8 cellular contexts compared by ENCODE assay signal in the genomic region with DNA sequence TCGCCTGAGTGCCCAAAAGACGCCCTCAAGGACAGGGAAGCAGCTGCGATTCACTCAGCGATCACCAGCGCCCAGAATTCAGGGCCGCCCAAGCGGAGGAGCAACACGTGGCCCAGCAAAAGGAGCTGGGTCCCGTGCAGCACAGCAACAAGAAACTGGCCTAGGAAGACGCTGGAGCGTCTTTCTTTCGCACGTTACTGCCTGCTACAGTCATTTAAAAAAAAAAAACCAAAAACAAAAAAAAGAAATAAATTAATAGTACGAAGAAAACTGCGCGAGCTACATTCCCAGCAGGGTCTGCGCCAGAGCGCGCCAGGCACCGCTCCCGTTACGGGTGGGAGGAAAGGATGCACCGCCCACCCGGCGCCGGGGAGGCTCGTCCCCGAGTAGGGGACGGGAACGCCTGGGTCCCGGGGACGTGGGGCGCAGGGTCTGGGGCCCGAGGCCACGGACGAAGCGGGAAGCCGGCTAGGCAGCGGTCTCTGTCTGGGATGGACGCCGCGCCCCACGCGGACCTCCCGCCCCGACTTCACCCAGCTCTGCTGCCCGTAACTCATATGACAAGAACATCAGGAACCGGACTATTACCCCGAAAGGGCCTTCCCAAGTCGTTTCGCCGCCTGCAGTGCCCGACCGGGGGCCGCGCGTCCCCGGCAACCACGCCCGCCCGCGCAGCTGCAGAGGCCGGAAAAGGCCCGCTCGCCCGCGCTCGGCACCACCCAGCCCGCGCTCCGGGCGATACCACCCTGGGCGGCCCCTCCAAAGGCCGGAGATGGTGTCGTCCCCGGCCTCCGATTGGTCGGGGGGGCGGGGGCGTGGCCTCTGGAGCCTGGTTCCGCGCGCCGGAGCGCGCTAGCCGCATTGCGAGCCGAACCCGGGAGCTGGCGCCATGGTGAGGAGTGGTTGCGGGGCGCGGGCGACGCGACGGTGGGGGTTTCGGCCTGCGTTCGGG. TPM values are rescaled to one million over a fixed set of nuclear protein-coding genes. Genes with fewer than 3 reads are reported as not detected.
A peak's percentile ranks its signal among the peaks of the same experiment; 100 is the strongest.
DNase-seq lines count a peak whose midpoint lies in the region; ATAC-seq, FAIRE-seq and TF ChIP-seq lines count a peak whose summit lies in the region.

A gene with protein sequence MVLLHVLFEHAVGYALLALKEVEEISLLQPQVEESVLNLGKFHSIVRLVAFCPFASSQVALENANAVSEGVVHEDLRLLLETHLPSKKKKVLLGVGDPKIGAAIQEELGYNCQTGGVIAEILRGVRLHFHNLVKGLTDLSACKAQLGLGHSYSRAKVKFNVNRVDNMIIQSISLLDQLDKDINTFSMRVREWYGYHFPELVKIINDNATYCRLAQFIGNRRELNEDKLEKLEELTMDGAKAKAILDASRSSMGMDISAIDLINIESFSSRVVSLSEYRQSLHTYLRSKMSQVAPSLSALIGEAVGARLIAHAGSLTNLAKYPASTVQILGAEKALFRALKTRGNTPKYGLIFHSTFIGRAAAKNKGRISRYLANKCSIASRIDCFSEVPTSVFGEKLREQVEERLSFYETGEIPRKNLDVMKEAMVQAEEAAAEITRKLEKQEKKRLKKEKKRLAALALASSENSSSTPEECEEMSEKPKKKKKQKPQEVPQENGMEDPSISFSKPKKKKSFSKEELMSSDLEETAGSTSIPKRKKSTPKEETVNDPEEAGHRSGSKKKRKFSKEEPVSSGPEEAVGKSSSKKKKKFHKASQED (plus strand): TSS at position 861 of the 952 bp plus-strand sequence. CDS start 29 bp downstream, at position 890.

- H3K4me1 ChIP-seq in heart right ventricle (peaks cover 3 to 33% (median 25%) of the 10 kb centered on the region in 9 donors), upper lobe of right lung (peaks cover 19% of the 10 kb centered on the region)

- peak; percentile 83 for DNase-seq in GM12892 (ENCODE audit: insufficient read length)
- DNase-seq in NCI-H1694 (lab: John Stamatoyannopoulos, UW), result peak; percentile 66
- peak; percentile 79 for DNase-seq in amniotic epithelial cell (ENCODE audit: low read depth)
- peak; percentile 91 to 95 for DNase-seq in heart right ventricle
- DNase-seq in progenitor cell of endocrine pancreas (ENCODE audit: low spot score, unreplicated experiment), result peak; percentile 96
- peak; percentile 95 for DNase-seq in upper lobe of right lung

- H3K4me3 ChIP-seq in heart right ventricle (peak within 1 kb of the TSS; percentile 69 to 98 (median 93)), upper lobe of right lung (peak within 1 kb of the TSS; percentile 97)

- H3K4me1 Mint-ChIP-seq in progenitor cell of endocrine pancreas (ENCODE audit: low read depth), result peaks cover 15% of the 10 kb centered on the region

- peak within 1 kb of the TSS; percentile 90 for H3K4me3 Mint-ChIP-seq in progenitor cell of endocrine pancreas (ENCODE audit: low read depth)

- peaks cover 24% of the 10 kb centered on the region for H3K36me3 Mint-ChIP-seq in progenitor cell of endocrine pancreas (ENCODE audit: insufficient read depth)

- peak; percentile 98 for FAIRE-seq in GM12892 (lab: Jason Lieb, UNC)

- intact Hi-C loops in T-helper 1 cell treated with Interleukin-12 subunit alpha and Interleukin-12 subunit beta and Interleukin-4 antibody, amounts not matched to agents 30 ng/mL and 1 ng/mL, for 36 hours (cut with micrococcal nuclease), result loop anchor here (1.0 to 5.0 kb wide), 10 partner anchors 12 to 1185 kb away; partner anchors contain the start of genes DNAAF9, IDH3B, LZTS3 and NSFL1C
- intact Hi-C loops in heart right ventricle (cut with DNase I), result loop anchor here in 3 of 10 donors (1.0 to 5.0 kb wide), 3 partner anchors 12 to 190 kb away; partner anchors contain the start of genes IDH3B (in 1 of the 3), PCED1A (in 1 of the 3) and VPS16 (in 1 of the 3)
- intact Hi-C loops in upper lobe of right lung (cut with DNase I), result no loop called here

- H3K27ac Mint-ChIP-seq in progenitor cell of endocrine pancreas, result peak within 1 kb of the TSS; percentile 95

- H3K9me3 Mint-ChIP-seq in progenitor cell of endocrine pancreas (ENCODE audit: low read depth), result no peaks in the 10 kb centered on the region

- TF ChIP-seq CTCF in heart right ventricle (IDR thresholded peaks at IDR 0.05) (peak in 1 of 9 donors; percentile 4), progenitor cell of endocrine pancreas (IDR thresholded peaks at IDR 0.05; ENCODE audit: unreplicated experiment) (peak; percentile 5), upper lobe of right lung (IDR thresholded peaks at IDR 0.05) (no peak)

- peak; percentile 99 for TF ChIP-seq POLR2A in GM12892 (IDR thresholded peaks at IDR 0.05; ENCODE audit: low read depth, low read length)

- H3K9me3 ChIP-seq in heart right ventricle, result no peaks in the 10 kb centered on the region
- H3K9me3 ChIP-seq in upper lobe of right lung, result no peaks in the 10 kb centered on the region

- H3K27ac ChIP-seq in heart right ventricle, result peak within 1 kb of the TSS; percentile 67 to 97 (median 94)
- H3K27ac ChIP-seq in upper lobe of right lung, result peak within 1 kb of the TSS; percentile 96

- WGBS in heart right ventricle, 2 donors, result 0% methylated on average over 98 to 101 of the region's 101 CpGs

- H3K36me3 ChIP-seq in heart right ventricle (peaks cover 9 to 36% (median 30%) of the 10 kb centered on the region in 9 donors), upper lobe of right lung (peaks cover 34% of the 10 kb centered on the region)

- H3K27me3 Mint-ChIP-seq in progenitor cell of endocrine pancreas, result no peaks in the 10 kb centered on the region

- peak; percentile 79 for ATAC-seq in HG02852 (IDR thresholded peaks at IDR 0.05; ENCODE audit: unreplicated experiment)
- ATAC-seq in heart right ventricle, result peak; percentile 96 to 99 (median 98)
- peak; percentile 99 for ATAC-seq in upper lobe of right lung

- H3K27me3 ChIP-seq in heart right ventricle, result no peaks in the 10 kb centered on the region
- no peaks in the 10 kb centered on the region for H3K27me3 ChIP-seq in upper lobe of right lung

RNA-seq across cellular contexts. Expression of the gene that starts here (rescaled TPM):
- 386 TPM for polyA plus RNA-seq in GM12892 (2012; ENCODE audit: missing spikeins)
- total RNA-seq in T-helper 1 cell treated with Interleukin-12 subunit alpha and Interleukin-12 subunit beta and Interleukin-4 antibody, amounts not matched to agents 30 ng/mL and 1 ng/mL, for 36 hours, result 381 and 386 TPM in 2 replicates
- total RNA-seq in heart right ventricle, result 10 to 100 TPM; 37.1 to 77.1 (median 46.7) TPM
- 10 to 100 TPM; 66.4 to 68.8 TPM for polyA plus RNA-seq in heart right ventricle
- 271 and 282 TPM in 2 replicates for total RNA-seq in progenitor cell of endocrine pancreas
- 88.4 TPM for total RNA-seq in upper lobe of right lung

Comparison
In these comparisons a context has a peak if more than half of its experiments do, and no peak if none do; other contexts are left out.
1. Peak in every context shown above with its lines: DNase-seq, ATAC-seq, H3K4me3 ChIP-seq and H3K27ac ChIP-seq.